Comparison of ENCODE assay signal across 35 cellular contexts in genomic region chr11:6516865-6517264, GRCh38.
"Had no signal": no experiment of that assay in that cellular context is flagged by ENCODE, and none has a peak within 500 bp of the region (broad histone marks: within the 10 kb centered on the region; RNA-seq: fewer than 3 reads in every experiment).

No MANE protein-coding gene starts in this region.

- H3K4me3 ChIP-seq: adrenal gland, body of pancreas, cardiac muscle cell had no signal

- H3K4me1 ChIP-seq: adrenal gland, body of pancreas had no signal

- FAIRE-seq: astrocyte, bronchial epithelial cell, TTC549 had no signal

- H3K27ac ChIP-seq: adrenal gland, body of pancreas, brain microvascular endothelial cell, cardiac muscle cell, VCaP had no signal

- DNase-seq: activated B cell treated with CpG ODN at 0.5 μM for 24 hours; activated CD4-positive, alpha-beta memory T cell treated with anti-CD3 and anti-CD28 coated beads for 36 hours; activated CD4-positive, alpha-beta T cell treated with anti-CD3 and anti-CD28 coated beads for 4 hours; activated CD4-positive, alpha-beta T cell treated with anti-CD3 and anti-CD28 coated beads, Interleukin-2, amount 10 ng/mL, durations not matched to agents 24 days and 14 days; activated CD4-positive, alpha-beta T cell treated with anti-CD3 and anti-CD28 coated beads, Interleukin-2, amount 50 U/mL, for 1 hour; activated CD4-positive, alpha-beta T cell treated with anti-CD3 and anti-CD28 coated beads, Interleukin-2, amount 50 U/mL, for 4 hours; activated CD4-positive, CD25-positive, alpha-beta regulatory T cell treated with anti-CD3 and anti-CD28 coated beads, Interleukin-2, amount 50 U/mL, for 72 hours; activated CD8-positive, alpha-beta memory T cell treated with anti-CD3 and anti-CD28 coated beads, Interleukin-2, amount 50 U/mL, for 4 hours; activated CD8-positive, alpha-beta T cell treated with anti-CD3 and anti-CD28 coated beads for 36 hours; activated effector memory CD4-positive, alpha-beta T cell treated with anti-CD3 and anti-CD28 coated beads, Interleukin-2, amount 50 U/mL, for 16 hours; activated gamma-delta T cell treated with Interleukin-2 at 50 U/mL for 16 hours; activated naive CD4-positive, alpha-beta T cell; activated naive CD4-positive, alpha-beta T cell treated with anti-CD3 and anti-CD28 coated beads for 36 hours; activated naive CD4-positive, alpha-beta T cell treated with anti-CD3 and anti-CD28 coated beads, Interleukin-2, amount 50 U/mL, for 16 hours; activated naive CD8-positive, alpha-beta T cell treated with anti-CD3 and anti-CD28 coated beads for 36 hours; activated T-cell treated with anti-CD3 and anti-CD28 coated beads for 4 hours; activated T-cell treated with anti-CD3 and anti-CD28 coated beads, Interleukin-2, amount 50 U/mL, for 1 hour; activated T-cell treated with anti-CD3 and anti-CD28 coated beads, Interleukin-2, amount 50 U/mL, for 4 hours; activated T-cell treated with anti-CD3 and anti-CD28 coated beads, Interleukin-2, amount 50 U/mL, for 72 hours; adrenal gland; amniotic stem cell; aorta; body of pancreas; brain microvascular endothelial cell; central memory CD4-positive, alpha-beta T cell; T-helper 1 cell; T-helper 2 cell; T-helper 9 cell had no signal

- H3K36me3 ChIP-seq: adrenal gland had no signal

- H3K9me3 ChIP-seq: adrenal gland, body of pancreas had no signal

- ATAC-seq: activated CD8-positive, alpha-beta T cell treated with anti-CD3 and anti-CD28 coated beads for 36 hours; activated naive CD4-positive, alpha-beta T cell treated with anti-CD3 and anti-CD28 coated beads, Interleukin-2, amount 50 U/mL, for 72 hours; activated T-cell treated with anti-CD3 and anti-CD28 coated beads, Interleukin-2, amount 50 U/mL, for 4 hours; activated T-cell treated with anti-CD3 and anti-CD28 coated beads, Interleukin-2, amount 50 U/mL, for 72 hours; activated T-helper 17 cell treated with anti-CD3 and anti-CD28 coated beads, Interleukin-2, amount 50 U/mL, for 72 hours; body of pancreas had no signal

- H3K27me3 ChIP-seq: adrenal gland, body of pancreas, brain microvascular endothelial cell, cardiac muscle cell had no signal
